ENCODE assay signal across 9 cellular contexts in genomic region chr12:50102648-50103309, GRCh38. TPM values are rescaled to one million over a fixed set of nuclear protein-coding genes. Genes with fewer than 3 reads are reported as not detected.
DNase-seq lines count a peak whose midpoint lies in the region; ATAC-seq and TF ChIP-seq lines count a peak whose summit lies in the region.
"Had no signal": no experiment of that assay in that cellular context is flagged by ENCODE, and none has a peak within 500 bp of the region (broad histone marks: within the 10 kb centered on the region; RNA-seq: fewer than 3 reads in every experiment).

No MANE protein-coding gene starts in this region.

- in situ Hi-C loops in brain microvascular endothelial cell (cut with HindIII; ENCODE audit: low pct_ligation_motif_present, low sequenced_read_pairs) = no loop called here

- peak overlapping the region; percentile 20 for H3K27ac Mint-ChIP-seq in activated CD8-positive, alpha-beta T cell treated with anti-CD3 and anti-CD28 coated beads for 36 hours
- no peak overlapping the region for H3K27ac Mint-ChIP-seq in activated CD8-positive, alpha-beta T cell treated with anti-CD3 and anti-CD28 coated beads, Interleukin-2, amount 10 ng/mL, durations not matched to agents 7 days and 5 days
- no peak overlapping the region for H3K27ac Mint-ChIP-seq in glutamatergic neuron (ENCODE audit: unreplicated experiment)

- H3K4me3 Mint-ChIP-seq in activated CD8-positive, alpha-beta T cell treated with anti-CD3 and anti-CD28 coated beads for 36 hours = no peak overlapping the region
- H3K4me3 Mint-ChIP-seq in activated CD8-positive, alpha-beta T cell treated with anti-CD3 and anti-CD28 coated beads, Interleukin-2, amount 10 ng/mL, durations not matched to agents 7 days and 5 days = no peak overlapping the region
- H3K4me3 Mint-ChIP-seq in glutamatergic neuron (ENCODE audit: unreplicated experiment) = peak overlapping the region; percentile 18

- no peak for DNase-seq in activated CD8-positive, alpha-beta T cell treated with anti-CD3 and anti-CD28 coated beads for 36 hours
- no peak for DNase-seq in activated CD8-positive, alpha-beta T cell treated with anti-CD3 and anti-CD28 coated beads, Interleukin-2, amount 10 ng/mL, durations not matched to agents 7 days and 5 days
- DNase-seq in glutamatergic neuron = no peak
- peak in 8 of 49 donors; percentile 13 to 63 (median 35) for DNase-seq in substantia nigra (lab: John Stamatoyannopoulos, UW)
- DNase-seq in brain microvascular endothelial cell = no peak
- DNase-seq: ACHN, DMS53, esophagus squamous epithelium had no signal

- peaks cover 25% of the 10 kb centered on the region for H3K36me3 Mint-ChIP-seq in activated CD8-positive, alpha-beta T cell treated with anti-CD3 and anti-CD28 coated beads for 36 hours (ENCODE audit: low read depth)
- H3K36me3 Mint-ChIP-seq in activated CD8-positive, alpha-beta T cell treated with anti-CD3 and anti-CD28 coated beads, Interleukin-2, amount 10 ng/mL, durations not matched to agents 7 days and 5 days (ENCODE audit: low read depth) = peaks cover 35% of the 10 kb centered on the region
- H3K36me3 Mint-ChIP-seq in glutamatergic neuron (ENCODE audit: unreplicated experiment) = peaks cover 6% of the 10 kb centered on the region

- H3K27ac ChIP-seq in substantia nigra (ENCODE audit: low read depth, low read length, poor library complexity, severe bottlenecking) (peak overlapping the region; percentile 91), brain microvascular endothelial cell (no peak overlapping the region)

- H3K27me3 Mint-ChIP-seq in activated CD8-positive, alpha-beta T cell treated with anti-CD3 and anti-CD28 coated beads for 36 hours = no peaks in the 10 kb centered on the region
- H3K27me3 Mint-ChIP-seq in activated CD8-positive, alpha-beta T cell treated with anti-CD3 and anti-CD28 coated beads, Interleukin-2, amount 10 ng/mL, durations not matched to agents 7 days and 5 days (ENCODE audit: low read depth) = no peaks in the 10 kb centered on the region
- peaks cover 4% of the 10 kb centered on the region for H3K27me3 Mint-ChIP-seq in glutamatergic neuron (ENCODE audit: unreplicated experiment)

- CTCF ChIA-PET in activated CD8-positive, alpha-beta T cell treated with anti-CD3 and anti-CD28 coated beads for 36 hours (lab: Charles Lee) = interaction anchor here (1.4 to 6.7 kb wide), 4 partner anchors 8 to 73 kb away, joined by 3 to 54 read pairs (median 18); partner anchors contain the start of gene COX14
- CTCF ChIA-PET in activated CD8-positive, alpha-beta T cell treated with anti-CD3 and anti-CD28 coated beads, Interleukin-2, amount 10 ng/mL, durations not matched to agents 7 days and 5 days (lab: Charles Lee) = interaction anchor here (0.7 to 4.5 kb wide), 6 partner anchors 8 to 136 kb away, joined by 3 to 42 read pairs (median 5); partner anchors contain the start of genes COX14 and SMARCD1

- H3K4me1 Mint-ChIP-seq in activated CD8-positive, alpha-beta T cell treated with anti-CD3 and anti-CD28 coated beads for 36 hours (ENCODE audit: low read depth) = no peaks in the 10 kb centered on the region
- no peaks in the 10 kb centered on the region for H3K4me1 Mint-ChIP-seq in activated CD8-positive, alpha-beta T cell treated with anti-CD3 and anti-CD28 coated beads, Interleukin-2, amount 10 ng/mL, durations not matched to agents 7 days and 5 days (ENCODE audit: low read depth)
- H3K4me1 Mint-ChIP-seq in glutamatergic neuron (ENCODE audit: low read depth, unreplicated experiment) = peaks cover 5% of the 10 kb centered on the region

- peaks cover 23% of the 10 kb centered on the region for H3K36me3 ChIP-seq in brain microvascular endothelial cell (replicated peaks)

- TF ChIP-seq CTCF in activated CD8-positive, alpha-beta T cell treated with anti-CD3 and anti-CD28 coated beads for 36 hours (IDR thresholded peaks at IDR 0.05) = no peak
- TF ChIP-seq CTCF in glutamatergic neuron (IDR thresholded peaks at IDR 0.05; ENCODE audit: partially characterized antibody, unreplicated experiment) = no peak
- no peak for TF ChIP-seq CTCF in brain microvascular endothelial cell (IDR thresholded peaks at IDR 0.05; ENCODE audit: low read depth, low read length, missing control alignments)

- no peaks in the 10 kb centered on the region for H3K9me3 Mint-ChIP-seq in activated CD8-positive, alpha-beta T cell treated with anti-CD3 and anti-CD28 coated beads for 36 hours
- no peaks in the 10 kb centered on the region for H3K9me3 Mint-ChIP-seq in activated CD8-positive, alpha-beta T cell treated with anti-CD3 and anti-CD28 coated beads, Interleukin-2, amount 10 ng/mL, durations not matched to agents 7 days and 5 days (ENCODE audit: insufficient read depth)
- peaks cover 4% of the 10 kb centered on the region for H3K9me3 Mint-ChIP-seq in glutamatergic neuron (ENCODE audit: unreplicated experiment)

- intact Hi-C loops in activated CD8-positive, alpha-beta T cell treated with anti-CD3 and anti-CD28 coated beads for 36 hours (cut with micrococcal nuclease) = no loop called here

- H3K27me3 ChIP-seq in brain microvascular endothelial cell (replicated peaks) = no peaks in the 10 kb centered on the region
- H3K27me3 ChIP-seq: esophagus squamous epithelium had no signal

- no peak for ATAC-seq in activated CD8-positive, alpha-beta T cell treated with anti-CD3 and anti-CD28 coated beads for 36 hours
- no peak for ATAC-seq in activated CD8-positive, alpha-beta T cell treated with anti-CD3 and anti-CD28 coated beads, Interleukin-2, amount 10 ng/mL, durations not matched to agents 7 days and 5 days
- no peak for ATAC-seq in HG03039 (IDR thresholded peaks at IDR 0.05; ENCODE audit: unreplicated experiment)

- POLR2A ChIA-PET in activated CD8-positive, alpha-beta T cell treated with anti-CD3 and anti-CD28 coated beads for 36 hours (lab: Charles Lee) = interaction anchor here (0.9 kb wide), 1 partner anchor 10 kb away, joined by 3 read pairs; no protein-coding TSS in a partner anchor
- POLR2A ChIA-PET in activated CD8-positive, alpha-beta T cell treated with anti-CD3 and anti-CD28 coated beads, Interleukin-2, amount 10 ng/mL, durations not matched to agents 7 days and 5 days (lab: Charles Lee) = interaction anchor here (1.4 kb wide), 1 partner anchor 9 kb away, joined by 6 read pairs; the partner anchor contains the start of gene COX14

- H3K4me3 ChIP-seq in brain microvascular endothelial cell (ENCODE audit: low read depth, low read length) = no peak overlapping the region
- H3K4me3 ChIP-seq: esophagus squamous epithelium had no signal

RNA-seq across cellular contexts. Expression of gene GPD1, which starts 1.0 kb away (rescaled TPM):
- under 1 TPM; 0.16 to 0.20 TPM for total RNA-seq in activated CD8-positive, alpha-beta T cell treated with anti-CD3 and anti-CD28 coated beads for 36 hours
- total RNA-seq in activated CD8-positive, alpha-beta T cell treated with anti-CD3 and anti-CD28 coated beads, Interleukin-2, amount 10 ng/mL, durations not matched to agents 7 days and 5 days = under 1 TPM; 0.23 to 0.82 TPM
- 0.81 TPM for total RNA-seq in glutamatergic neuron (ENCODE audit: unreplicated experiment)

RNA-seq across cellular contexts. Expression of gene COX14, which starts 9.3 kb away (rescaled TPM):
- 10 to 100 TPM; 43.1 to 51.0 TPM for total RNA-seq in activated CD8-positive, alpha-beta T cell treated with anti-CD3 and anti-CD28 coated beads for 36 hours
- total RNA-seq in activated CD8-positive, alpha-beta T cell treated with anti-CD3 and anti-CD28 coated beads, Interleukin-2, amount 10 ng/mL, durations not matched to agents 7 days and 5 days = 10 to 100 TPM; 50.0 to 51.6 TPM
- total RNA-seq in glutamatergic neuron (ENCODE audit: unreplicated experiment) = 23.3 TPM

RNA-seq across cellular contexts. Expression of gene SMARCD1, which starts 17.6 kb away (rescaled TPM):
- total RNA-seq in activated CD8-positive, alpha-beta T cell treated with anti-CD3 and anti-CD28 coated beads for 36 hours = 10 to 100 TPM; 47.3 to 55.1 TPM
- 10 to 100 TPM; 72.3 to 78.1 TPM for total RNA-seq in activated CD8-positive, alpha-beta T cell treated with anti-CD3 and anti-CD28 coated beads, Interleukin-2, amount 10 ng/mL, durations not matched to agents 7 days and 5 days
- total RNA-seq in glutamatergic neuron (ENCODE audit: unreplicated experiment) = 152 TPM

RNA-seq across cellular contexts. Expression of gene ASIC1, which starts 45.4 kb away (rescaled TPM):
- 10 to 100 TPM; 14.3 to 17.3 TPM for total RNA-seq in activated CD8-positive, alpha-beta T cell treated with anti-CD3 and anti-CD28 coated beads for 36 hours
- 10 to 100 TPM; 25.4 to 27.9 TPM for total RNA-seq in activated CD8-positive, alpha-beta T cell treated with anti-CD3 and anti-CD28 coated beads, Interleukin-2, amount 10 ng/mL, durations not matched to agents 7 days and 5 days
- 451 TPM for total RNA-seq in glutamatergic neuron (ENCODE audit: unreplicated experiment)
